1 cellular context compared by ENCODE assay signal in genomic region chr11:469684-470667, GRCh38.
TF ChIP-seq lines count a peak whose summit lies in the region.

No MANE protein-coding gene starts in this region.

TF ChIP-seq in endothelial cell of umbilical vein, 7 proteins besides CTCF, POLR2A, EP300 and RAD21:
- peak; percentile 40 for TF ChIP-seq POLR2AphosphoS5 (IDR thresholded peaks at IDR 0.05; ENCODE audit: insufficient read depth, low read depth, low read length)
- no peak for TF ChIP-seq MAX (IDR thresholded peaks at IDR 0.05; ENCODE audit: insufficient read depth, insufficient read length)
- no peak for TF ChIP-seq JUN (IDR thresholded peaks at IDR 0.05; ENCODE audit: borderline replicate concordance, insufficient read depth, insufficient read length, low read depth)
- TF ChIP-seq MYC (IDR thresholded peaks at IDR 0.05; ENCODE audit: low read depth, low read length): no peak
